Comparison of ENCODE assay signal across 7 cellular contexts in the genomic region with DNA sequence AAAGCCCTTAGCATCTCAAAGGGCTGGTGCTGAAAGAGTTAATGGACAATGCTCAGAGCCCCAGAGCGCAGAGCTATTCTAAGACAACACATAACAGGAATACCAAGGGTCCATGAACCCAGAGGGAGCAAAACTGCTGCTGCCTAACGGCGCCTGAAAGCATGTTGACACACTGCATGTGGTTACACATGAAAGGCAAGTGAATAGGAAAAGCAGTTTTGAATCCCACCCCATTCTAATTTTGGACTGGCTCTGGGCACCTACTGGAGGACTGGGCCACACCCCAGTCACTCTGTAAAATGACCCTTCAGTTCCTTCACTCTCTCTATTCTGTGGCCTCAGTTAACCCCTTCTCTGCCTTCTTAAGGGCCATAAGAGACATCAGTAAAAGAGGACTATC.
DNase-seq lines count a peak whose midpoint lies in the region; ATAC-seq and TF ChIP-seq lines count a peak whose summit lies in the region.
"Not testable (repeated sequence)": the region's sequence is repeated elsewhere in the genome, so short reads cannot be mapped to it uniquely, and the experiment has no call there.

No MANE protein-coding gene starts in this region.

- H3K9ac ChIP-seq in BLaER1 treated with 17β-estradiol and CSF1 and Interleukin-3, amounts not matched to agents 10 nM and 100 nM = 0 out of 22 replicates have a peak overlapping the region, but pooled peaks of 1 of the 11 experiments have one; percentile 39
- H3K9ac ChIP-seq in IMR-90 (ENCODE audit: low read depth, low read length) = not testable (repeated sequence)

- ATAC-seq in IMR-90 (ENCODE audit: low read depth) (peak; percentile 57), SK-N-SH treated with all-trans-retinoic acid at 6 μM for 48 hours (peak; percentile 56), Right ventricle myocardium superior (ENCODE audit: poor library complexity) (peak; percentile 39), left lung (peak; percentile 55), psoas muscle (peak; percentile 43 to 55 (median 49)), upper lobe of right lung (peak; percentile 44)

- not testable (repeated sequence) for H3K18ac ChIP-seq in IMR-90 (ENCODE audit: low read depth, low read length)

- not testable (repeated sequence) for H2BK5ac ChIP-seq in IMR-90 (ENCODE audit: low read depth, low read length, poor library complexity, severe bottlenecking)

- H3K14ac ChIP-seq in IMR-90 (replicated peaks; ENCODE audit: low read depth, low read length) = not testable (repeated sequence)

- not testable (repeated sequence) for H2AK9ac ChIP-seq in IMR-90 (replicated peaks; ENCODE audit: low read depth, low read length, poor library complexity)

- intact Hi-C loops in IMR-90 (cut with micrococcal nuclease); Right ventricle myocardium superior (cut with DNase I); left lung (cut with DNase I); psoas muscle (cut with DNase I); upper lobe of right lung (cut with DNase I): not testable (repeated sequence)

- not testable (repeated sequence) for H3K56ac ChIP-seq in IMR-90 (ENCODE audit: extremely low read depth, insufficient read depth, low read length)

- CTCF ChIA-PET in IMR-90 (lab: Yijun Ruan, JAX) = not testable (repeated sequence)

- dilution Hi-C loops in IMR-90 (cut with HindIII; ENCODE audit: low sequenced_read_pairs, unreplicated experiment) = not testable (repeated sequence)

- H2BK20ac ChIP-seq in IMR-90 (ENCODE audit: low read depth, low read length) = not testable (repeated sequence)

- H4K91ac ChIP-seq in IMR-90 (ENCODE audit: insufficient read depth, low read depth, low read length) = not testable (repeated sequence)

- H3K9me3 ChIP-seq in BLaER1 treated with 17β-estradiol and CSF1 and Interleukin-3, amounts not matched to agents 10 nM and 100 nM (replicated peaks in 1 of 11); IMR-90 (ENCODE audit: control insufficient read depth, insufficient read depth, low read length); left lung; psoas muscle; upper lobe of right lung: not testable (repeated sequence)

- H2AK5ac ChIP-seq in IMR-90 (ENCODE audit: low read depth, low read length) = not testable (repeated sequence)

- no CpG with 5 or more reads among the region's 3 CpGs for WGBS in IMR-90 (ENCODE audit: extremely low coverage in 2 of 2, insufficient read length in 1 of 2), 2 experiments
- no CpG with 5 or more reads among the region's 3 CpGs for whole genome bisulfite sequencing in psoas muscle, 3 donors

- not testable (repeated sequence) for H3K27ac ChIP-seq in BLaER1 treated with 17β-estradiol and CSF1 and Interleukin-3, amounts not matched to agents 10 nM and 100 nM; IMR-90 (ENCODE audit: insufficient read depth, low read length); left lung; psoas muscle; upper lobe of right lung

- peak overlapping the region in 6 of 11 experiments; percentile 25 to 56 (median 32); a peak in 8 of 22 replicates for H3K4me2 ChIP-seq in BLaER1 treated with 17β-estradiol and CSF1 and Interleukin-3, amounts not matched to agents 10 nM and 100 nM
- not testable (repeated sequence) for H3K4me2 ChIP-seq in IMR-90 (ENCODE audit: low read depth, low read length)

- not testable (repeated sequence) for TF ChIP-seq RAD21 in IMR-90 (IDR thresholded peaks at IDR 0.05; ENCODE audit: low read length)

- H3K36me3 ChIP-seq in BLaER1 treated with 17β-estradiol and CSF1 and Interleukin-3, amounts not matched to agents 10 nM and 100 nM; IMR-90 (ENCODE audit: control insufficient read depth, insufficient read depth, low read length); left lung; psoas muscle (ENCODE audit: insufficient read depth in 1 of 2, low read depth in 1 of 2); upper lobe of right lung: not testable (repeated sequence)

- not testable (repeated sequence) for H3K23ac ChIP-seq in IMR-90 (ENCODE audit: low read depth, low read length)

- H4K20me1 ChIP-seq in BLaER1 treated with 17β-estradiol and CSF1 and Interleukin-3, amounts not matched to agents 10 nM and 100 nM; IMR-90 (ENCODE audit: insufficient read depth, low read length): not testable (repeated sequence)

- not testable (repeated sequence) for H3K79me1 ChIP-seq in IMR-90 (ENCODE audit: low read depth in 1 of 2, low read length in 2 of 2)

- in situ Hi-C loops in IMR-90 (cut with MboI; ENCODE audit: low sequenced_read_pairs) = not testable (repeated sequence)

- not testable (repeated sequence) for H2BK120ac ChIP-seq in IMR-90 (ENCODE audit: low read depth, low read length)

- TF ChIP-seq CTCF in IMR-90 (conservative IDR thresholded peaks at IDR 0.05; ENCODE audit: low read depth, low read length); left lung (IDR thresholded peaks at IDR 0.05); psoas muscle (IDR thresholded peaks at IDR 0.05); upper lobe of right lung (IDR thresholded peaks at IDR 0.05): not testable (repeated sequence)

- TF ChIP-seq POLR2A in IMR-90 (IDR thresholded peaks at IDR 0.05; ENCODE audit: low read depth, low read length) = not testable (repeated sequence)

- H2BK15ac ChIP-seq in IMR-90 (ENCODE audit: low read depth, low read length) = not testable (repeated sequence)

- not testable (repeated sequence) for H4K5ac ChIP-seq in IMR-90 (ENCODE audit: low read depth, low read length)

- BruUV-seq in IMR-90 (replicated peaks; lab: Mats Ljungman, UMichigan) = not testable (repeated sequence)

- not testable (repeated sequence) for H2AFZ ChIP-seq in IMR-90 (replicated peaks; ENCODE audit: low read length, poor library complexity)

- not testable (repeated sequence) for DNase-seq in IMR-90, Right ventricle myocardium superior, left lung, psoas muscle, upper lobe of right lung

- H4K8ac ChIP-seq in IMR-90 (ENCODE audit: low read depth in 2 of 2, low read length in 2 of 2) = not testable (repeated sequence)

- H3K27me3 ChIP-seq in BLaER1 treated with 17β-estradiol and CSF1 and Interleukin-3, amounts not matched to agents 10 nM and 100 nM; IMR-90 (ENCODE audit: control insufficient read depth, insufficient read depth, low read length); left lung; psoas muscle (ENCODE audit: insufficient read depth in 3 of 3, low read length in 2 of 3); upper lobe of right lung: not testable (repeated sequence)

- POLR2A ChIA-PET in IMR-90 (lab: Charles Lee; ENCODE audit: unreplicated experiment) = not testable (repeated sequence)

- not testable (repeated sequence) for H3K9me1 ChIP-seq in IMR-90 (ENCODE audit: insufficient read depth, low read length)

- H3K4ac ChIP-seq in IMR-90 (ENCODE audit: low read depth, low read length) = not testable (repeated sequence)

- not testable (repeated sequence) for H3K4me1 ChIP-seq in BLaER1 treated with 17β-estradiol and CSF1 and Interleukin-3, amounts not matched to agents 10 nM and 100 nM; IMR-90 (ENCODE audit: control insufficient read depth, insufficient read depth, low read length); left lung; psoas muscle; upper lobe of right lung

- H3K4me3 ChIP-seq in BLaER1 treated with 17β-estradiol and CSF1 and Interleukin-3, amounts not matched to agents 10 nM and 100 nM; IMR-90 (ENCODE audit: insufficient read depth, low read depth, low read length); left lung; psoas muscle; upper lobe of right lung: not testable (repeated sequence)
